In genomic region chr3:193768069-193768391, GRCh38 we compare ENCODE assay signal across 20 cellular contexts.
DNase-seq lines count a peak whose midpoint lies in the region; ATAC-seq and TF ChIP-seq lines count a peak whose summit lies in the region.
"Had no signal": no experiment of that assay in that cellular context is flagged by ENCODE, and none has a peak within 500 bp of the region (broad histone marks: within the 10 kb centered on the region; RNA-seq: fewer than 3 reads in every experiment).

No MANE protein-coding gene starts in this region.

- H3K4me1 ChIP-seq in PC-3 (ENCODE audit: insufficient read depth, low read length) (peaks cover 4% of the 10 kb centered on the region; the same call in 1 of the 2 replicates), colonic mucosa (no peaks in the 10 kb centered on the region)
- H3K4me1 ChIP-seq: A549, Caco-2, stomach had no signal

- H3K36me3 ChIP-seq in PC-3 (ENCODE audit: low read depth, low read length) = no peaks in the 10 kb centered on the region
- H3K36me3 ChIP-seq in colonic mucosa = no peaks in the 10 kb centered on the region
- H3K36me3 ChIP-seq: SJCRH30, stomach had no signal

- H3K9me3 ChIP-seq in PC-3 (ENCODE audit: low read length) (no peaks in the 10 kb centered on the region), colonic mucosa (no peaks in the 10 kb centered on the region)
- H3K9me3 ChIP-seq: A549, Caco-2, SJCRH30, stomach had no signal

- DNase-seq in NCI-H345 (lab: John Stamatoyannopoulos, UW) = peak; percentile 17
- DNase-seq in NCI-H345 treated with DMSO at 0.1 percent for 48 hours (lab: John Stamatoyannopoulos, UW; ENCODE audit: unreplicated experiment) = no peak
- peak; percentile 43 for DNase-seq in PC-3
- DNase-seq in fibroblast of peridontal ligament (ENCODE audit: extremely low read depth) = peak; percentile 48
- DNase-seq in skeletal muscle cell (ENCODE audit: low read depth) = peak; percentile 58
- DNase-seq in stimulated activated naive CD4-positive, alpha-beta T cell (lab: John Stamatoyannopoulos, UW) = no peak
- no peak for DNase-seq in NCI-H82 treated with DMSO at 0.1 percent for 48 hours (lab: John Stamatoyannopoulos, UW; ENCODE audit: unreplicated experiment)
- DNase-seq in colonic mucosa = no peak
- DNase-seq: activated CD4-positive, alpha-beta memory T cell treated with anti-CD3 and anti-CD28 coated beads, Interleukin-2, amount 10 ng/mL, durations not matched to agents 7 days and 5 days; activated effector memory CD4-positive, alpha-beta T cell treated with Interleukin-2 at 50 U/mL for 16 hours; Caco-2; KG1; natural killer cell; NCI-H2081; NK-92 treated with Interleukin-12 subunit alpha and Interleukin-12 subunit beta, amount 100 ng/mL, for 24 hours; SJCRH30; stomach had no signal

- H3K4me3 ChIP-seq in PC-3 (ENCODE audit: low read length) (no peak overlapping the region), skeletal muscle cell (ENCODE audit: low read depth, low read length) (no peak overlapping the region), colonic mucosa (no peak overlapping the region)
- H3K4me3 ChIP-seq: A549, GM23338, SJCRH30, stomach had no signal

- H3K27ac ChIP-seq in PC-3 (ENCODE audit: low read length) = no peak overlapping the region
- no peak overlapping the region for H3K27ac ChIP-seq in colonic mucosa
- H3K27ac ChIP-seq: A549, SJCRH30, stomach had no signal

- TF ChIP-seq CTCF in PC-3 (conservative IDR thresholded peaks at IDR 0.05; ENCODE audit: low read depth, low read length) = no peak
- TF ChIP-seq CTCF in colonic mucosa (IDR thresholded peaks at IDR 0.05) = no peak

- no peaks in the 10 kb centered on the region for H4K20me1 ChIP-seq in PC-3 (ENCODE audit: low read length)

- no peaks in the 10 kb centered on the region for H3K79me2 ChIP-seq in PC-3 (ENCODE audit: low read length)

- H3K4me2 ChIP-seq in PC-3 (ENCODE audit: low read length) = no peak overlapping the region
- H3K4me2 ChIP-seq: A549, GM23338 had no signal

- H3K27me3 ChIP-seq in PC-3 (ENCODE audit: low read length) = no peaks in the 10 kb centered on the region
- no peaks in the 10 kb centered on the region for H3K27me3 ChIP-seq in colonic mucosa
- H3K27me3 ChIP-seq: SJCRH30, stomach had no signal

- peak; percentile 35; the same call in 1 of the 2 replicates for ATAC-seq in PC-3
- ATAC-seq: A549, GM23338, left lobe of liver, natural killer cell had no signal

- no peak overlapping the region for H2AFZ ChIP-seq in PC-3 (ENCODE audit: low read length)
- H2AFZ ChIP-seq: GM23338 had no signal

- H3K9ac ChIP-seq in PC-3 (ENCODE audit: low read length) = no peak overlapping the region
- H3K9ac ChIP-seq in colonic mucosa (ENCODE audit: low read depth in 2 of 2, low read length in 2 of 2) = no peak overlapping the region

- CTCF ChIA-PET in PC-3 (lab: Charles Lee) = no interaction called here

- no peaks in the 10 kb centered on the region for H3K9me2 ChIP-seq in PC-3 (replicated peaks; ENCODE audit: low read length)

- POLR2A ChIA-PET in PC-3 (lab: Charles Lee; ENCODE audit: unreplicated experiment) = interaction anchor here (0.6 kb wide), 1 partner anchor 161 kb away, joined by 3 read pairs; no protein-coding TSS in a partner anchor

- no TSS peak for BruUV-seq in PC-3 (replicated peaks; lab: Mats Ljungman, UMichigan)

- intact Hi-C loops in PC-3 (cut with micrococcal nuclease) = no loop called here
- intact Hi-C loops in colonic mucosa (cut with DNase I) = no loop called here

- H3F3A ChIP-seq in PC-3 (ENCODE audit: low read length, unreplicated experiment) = no peaks in the 10 kb centered on the region

Comparison
In these comparisons a context has a peak if more than half of its experiments do, and no peak if none do; other contexts are left out.
1. DNase-seq: peak in NCI-H345 (single experiment), PC-3 (single experiment), fibroblast of peridontal ligament (single experiment) and skeletal muscle cell (single experiment); none in NCI-H345 treated with DMSO at 0.1 percent for 48 hours (single experiment), stimulated activated naive CD4-positive, alpha-beta T cell (0 of 6), NCI-H82 treated with DMSO at 0.1 percent for 48 hours (single experiment) and colonic mucosa (single experiment).